ENCODE assay signal across 28 cellular contexts in genomic region chrX:148928803-148929202, GRCh38.
A peak's percentile ranks its signal among the peaks of the same experiment; 100 is the strongest.
DNase-seq lines count a peak whose midpoint lies in the region; ATAC-seq and TF ChIP-seq lines count a peak whose summit lies in the region.
"Had no signal": no experiment of that assay in that cellular context is flagged by ENCODE, and none has a peak within 500 bp of the region (broad histone marks: within the 10 kb centered on the region; RNA-seq: fewer than 3 reads in every experiment).

No MANE protein-coding gene starts in this region.

- no peak overlapping the region for H3K27ac ChIP-seq in IMR-90 (ENCODE audit: insufficient read depth, low read length)
- H3K27ac ChIP-seq: BLaER1, esophagus muscularis mucosa, transverse colon had no signal

- dilution Hi-C loops in IMR-90 (cut with HindIII; ENCODE audit: low sequenced_read_pairs, unreplicated experiment): no loop called here

- H4K8ac ChIP-seq in IMR-90 (ENCODE audit: low read depth in 2 of 2, low read length in 2 of 2): no peak overlapping the region

- no peaks in the 10 kb centered on the region for H3K36me3 Mint-ChIP-seq in osteocyte (ENCODE audit: unreplicated experiment)
- H3K36me3 Mint-ChIP-seq in activated T-helper 2 cell treated with anti-CD3 and anti-CD28 coated beads, Interferon-gamma antibody, Interleukin-2, Interleukin-4, amounts not matched to agents 10 μg/mL and 5 μg/mL and 100 μg/mL, durations not matched to agents 14 hours and 24 hours and 36 hours (ENCODE audit: low read depth): no peaks in the 10 kb centered on the region
- H3K36me3 Mint-ChIP-seq: activated naive CD4-positive, alpha-beta T cell treated with anti-CD3 and anti-CD28 coated beads, Interleukin-2, amount 10 ng/mL, durations not matched to agents 7 days and 5 days; naive thymus-derived CD8-positive, alpha-beta T cell had no signal

- no peak overlapping the region for H4K5ac ChIP-seq in IMR-90 (ENCODE audit: low read depth, low read length)

- H3K27ac Mint-ChIP-seq in osteocyte (ENCODE audit: unreplicated experiment): no peak overlapping the region
- H3K27ac Mint-ChIP-seq in activated T-helper 2 cell treated with anti-CD3 and anti-CD28 coated beads, Interferon-gamma antibody, Interleukin-2, Interleukin-4, amounts not matched to agents 10 μg/mL and 5 μg/mL and 100 μg/mL, durations not matched to agents 14 hours and 24 hours and 36 hours: no peak overlapping the region
- H3K27ac Mint-ChIP-seq: activated naive CD4-positive, alpha-beta T cell treated with anti-CD3 and anti-CD28 coated beads, Interleukin-2, amount 10 ng/mL, durations not matched to agents 7 days and 5 days; activated T-cell treated with anti-CD3 and anti-CD28 coated beads, Interleukin-2, amount 50 U/mL, for 24 hours; H9; naive thymus-derived CD8-positive, alpha-beta T cell; stimulated activated naive CD8-positive, alpha-beta T cell treated with anti-CD3 and anti-CD28 coated beads, Interleukin-15, amount 100 ng/mL, for 72 hours had no signal

- no peak overlapping the region for H2BK120ac ChIP-seq in IMR-90 (ENCODE audit: low read depth, low read length)

- TF ChIP-seq POLR2A in IMR-90 (IDR thresholded peaks at IDR 0.05; ENCODE audit: low read depth, low read length): no peak

- H3K9me3 Mint-ChIP-seq in osteocyte (ENCODE audit: unreplicated experiment): peaks cover 16% of the 10 kb centered on the region
- no peaks in the 10 kb centered on the region for H3K9me3 Mint-ChIP-seq in activated T-helper 2 cell treated with anti-CD3 and anti-CD28 coated beads, Interferon-gamma antibody, Interleukin-2, Interleukin-4, amounts not matched to agents 10 μg/mL and 5 μg/mL and 100 μg/mL, durations not matched to agents 14 hours and 24 hours and 36 hours
- H3K9me3 Mint-ChIP-seq: activated naive CD4-positive, alpha-beta T cell treated with anti-CD3 and anti-CD28 coated beads, Interleukin-2, amount 10 ng/mL, durations not matched to agents 7 days and 5 days; activated T-cell treated with anti-CD3 and anti-CD28 coated beads, Interleukin-2, amount 50 U/mL, for 24 hours; stimulated activated naive CD8-positive, alpha-beta T cell treated with anti-CD3 and anti-CD28 coated beads, Interleukin-15, amount 100 ng/mL, for 72 hours had no signal

- H3K9me3 ChIP-seq in IMR-90 (ENCODE audit: control insufficient read depth, insufficient read depth, low read length): no peaks in the 10 kb centered on the region
- H3K9me3 ChIP-seq: BLaER1, esophagus muscularis mucosa, transverse colon had no signal

- no peak overlapping the region for H3K4ac ChIP-seq in IMR-90 (ENCODE audit: low read depth, low read length)

- no peak overlapping the region for H4K91ac ChIP-seq in IMR-90 (ENCODE audit: insufficient read depth, low read depth, low read length)

- intact Hi-C loops in IMR-90 (cut with micrococcal nuclease): no loop called here
- intact Hi-C loops in activated T-helper 2 cell treated with anti-CD3 and anti-CD28 coated beads, Interferon-gamma antibody, Interleukin-2, Interleukin-4, amounts not matched to agents 10 μg/mL and 5 μg/mL and 100 μg/mL, durations not matched to agents 14 hours and 24 hours and 36 hours (cut with micrococcal nuclease): no loop called here

- no peak overlapping the region for H2BK5ac ChIP-seq in IMR-90 (ENCODE audit: low read depth, low read length, poor library complexity, severe bottlenecking)

- H3K4me3 ChIP-seq in IMR-90 (ENCODE audit: insufficient read depth, low read depth, low read length): no peak overlapping the region
- H3K4me3 ChIP-seq in foreskin fibroblast (ENCODE audit: low read depth in 1 of 2, low read length in 2 of 2): no peak overlapping the region
- H3K4me3 ChIP-seq: BLaER1, esophagus muscularis mucosa, transverse colon had no signal

- H3K27me3 ChIP-seq in IMR-90 (ENCODE audit: control insufficient read depth, insufficient read depth, low read length): no peaks in the 10 kb centered on the region
- H3K27me3 ChIP-seq: BLaER1, esophagus muscularis mucosa, transverse colon had no signal

- no peaks in the 10 kb centered on the region for H3K27me3 Mint-ChIP-seq in osteocyte (ENCODE audit: unreplicated experiment)
- no peaks in the 10 kb centered on the region for H3K27me3 Mint-ChIP-seq in activated T-helper 2 cell treated with anti-CD3 and anti-CD28 coated beads, Interferon-gamma antibody, Interleukin-2, Interleukin-4, amounts not matched to agents 10 μg/mL and 5 μg/mL and 100 μg/mL, durations not matched to agents 14 hours and 24 hours and 36 hours (ENCODE audit: low read depth)
- H3K27me3 Mint-ChIP-seq: activated naive CD4-positive, alpha-beta T cell treated with anti-CD3 and anti-CD28 coated beads, Interleukin-2, amount 10 ng/mL, durations not matched to agents 7 days and 5 days; naive thymus-derived CD8-positive, alpha-beta T cell; stimulated activated naive CD8-positive, alpha-beta T cell treated with anti-CD3 and anti-CD28 coated beads, Interleukin-15, amount 100 ng/mL, for 72 hours had no signal

- TF ChIP-seq CTCF in IMR-90 (conservative IDR thresholded peaks at IDR 0.05; ENCODE audit: low read depth, low read length) (no peak), foreskin fibroblast (IDR thresholded peaks at IDR 0.05; ENCODE audit: low read depth, low read length) (no peak), osteocyte (IDR thresholded peaks at IDR 0.05) (no peak)

- no peaks in the 10 kb centered on the region for H3K36me3 ChIP-seq in IMR-90 (ENCODE audit: control insufficient read depth, insufficient read depth, low read length)
- H3K36me3 ChIP-seq: esophagus muscularis mucosa, transverse colon had no signal

- H3K4me1 Mint-ChIP-seq in osteocyte (ENCODE audit: unreplicated experiment): no peaks in the 10 kb centered on the region
- H3K4me1 Mint-ChIP-seq in activated T-helper 2 cell treated with anti-CD3 and anti-CD28 coated beads, Interferon-gamma antibody, Interleukin-2, Interleukin-4, amounts not matched to agents 10 μg/mL and 5 μg/mL and 100 μg/mL, durations not matched to agents 14 hours and 24 hours and 36 hours (ENCODE audit: low read depth): no peaks in the 10 kb centered on the region
- H3K4me1 Mint-ChIP-seq: activated naive CD4-positive, alpha-beta T cell treated with anti-CD3 and anti-CD28 coated beads, Interleukin-2, amount 10 ng/mL, durations not matched to agents 7 days and 5 days; H9; naive thymus-derived CD8-positive, alpha-beta T cell; stimulated activated naive CD8-positive, alpha-beta T cell treated with anti-CD3 and anti-CD28 coated beads, Interleukin-15, amount 100 ng/mL, for 72 hours had no signal

- no peak overlapping the region for H2BK15ac ChIP-seq in IMR-90 (ENCODE audit: low read depth, low read length)

- no peak overlapping the region for H2AK9ac ChIP-seq in IMR-90 (replicated peaks; ENCODE audit: low read depth, low read length, poor library complexity)

- H3K4me1 ChIP-seq in IMR-90 (ENCODE audit: control insufficient read depth, insufficient read depth, low read length): no peaks in the 10 kb centered on the region
- H3K4me1 ChIP-seq: BLaER1, esophagus muscularis mucosa, transverse colon had no signal

- no peaks in the 10 kb centered on the region for H4K20me1 ChIP-seq in IMR-90 (ENCODE audit: insufficient read depth, low read length)

- no peak overlapping the region for H3K4me2 ChIP-seq in IMR-90 (ENCODE audit: low read depth, low read length)
- H3K4me2 ChIP-seq: BLaER1 had no signal

- ATAC-seq in IMR-90 (ENCODE audit: low read depth) (no peak), HG02571 (IDR thresholded peaks at IDR 0.05; ENCODE audit: unreplicated experiment) (no peak)
- ATAC-seq: activated CD4-positive, CD25-positive, alpha-beta regulatory T cell treated with anti-CD3 and anti-CD28 coated beads, Interleukin-2, amount 50 U/mL, for 24 hours; left lobe of liver; naive thymus-derived CD8-positive, alpha-beta T cell; Right ventricle myocardium inferior; stimulated activated naive CD8-positive, alpha-beta T cell treated with anti-CD3 and anti-CD28 coated beads, Interleukin-15, amount 100 ng/mL, for 72 hours had no signal

- H3K18ac ChIP-seq in IMR-90 (ENCODE audit: low read depth, low read length): no peak overlapping the region

- no peak overlapping the region for H3K4me3 Mint-ChIP-seq in osteocyte (ENCODE audit: unreplicated experiment)
- H3K4me3 Mint-ChIP-seq in activated T-helper 2 cell treated with anti-CD3 and anti-CD28 coated beads, Interferon-gamma antibody, Interleukin-2, Interleukin-4, amounts not matched to agents 10 μg/mL and 5 μg/mL and 100 μg/mL, durations not matched to agents 14 hours and 24 hours and 36 hours (ENCODE audit: low read depth): no peak overlapping the region
- H3K4me3 Mint-ChIP-seq: activated naive CD4-positive, alpha-beta T cell treated with anti-CD3 and anti-CD28 coated beads, Interleukin-2, amount 10 ng/mL, durations not matched to agents 7 days and 5 days; activated T-cell treated with anti-CD3 and anti-CD28 coated beads, Interleukin-2, amount 50 U/mL, for 24 hours; H9; naive thymus-derived CD8-positive, alpha-beta T cell; stimulated activated naive CD8-positive, alpha-beta T cell treated with anti-CD3 and anti-CD28 coated beads, Interleukin-15, amount 100 ng/mL, for 72 hours had no signal

- DNase-seq in AG08395 (ENCODE audit: low spot score): peak; percentile 35
- peak; percentile 1 for DNase-seq in IMR-90
- peak; percentile 46 for DNase-seq in astrocyte of the hippocampus (ENCODE audit: low read depth, low spot score)
- peak; percentile 2 to 8 for DNase-seq in foreskin fibroblast
- DNase-seq in osteocyte (ENCODE audit: extremely low spot score, unreplicated experiment): no peak
- no peak for DNase-seq in UCSD-AML1 (lab: John Stamatoyannopoulos, UW; ENCODE audit: unreplicated experiment)
- DNase-seq in activated T-helper 2 cell treated with anti-CD3 and anti-CD28 coated beads, Interferon-gamma antibody, Interleukin-2, Interleukin-4, amounts not matched to agents 10 μg/mL and 5 μg/mL and 100 μg/mL, durations not matched to agents 14 hours and 24 hours and 36 hours (ENCODE audit: low spot score): no peak
- DNase-seq: activated naive CD4-positive, alpha-beta T cell treated with anti-CD3 and anti-CD28 coated beads, Interleukin-2, amount 10 ng/mL, durations not matched to agents 7 days and 5 days; activated T-cell treated with anti-CD3 and anti-CD28 coated beads, Interleukin-2, amount 50 U/mL, for 24 hours; anterior cingulate cortex; Calu3; effector CD8-positive, alpha-beta T cell; EL; H9; head of caudate nucleus; MM.1S; naive thymus-derived CD8-positive, alpha-beta T cell; NCI-H146; NCI-H2171 treated with DMSO at 0.1 percent for 48 hours; stimulated activated naive CD8-positive, alpha-beta T cell treated with anti-CD3 and anti-CD28 coated beads, Interleukin-15, amount 100 ng/mL, for 72 hours; SW 1271; transverse colon had no signal

- H3K9ac ChIP-seq in IMR-90 (ENCODE audit: low read depth, low read length): no peak overlapping the region
- H3K9ac ChIP-seq: BLaER1 had no signal

- in situ Hi-C loops in IMR-90 (cut with MboI; ENCODE audit: low sequenced_read_pairs): no loop called here

- H3K9me1 ChIP-seq in IMR-90 (ENCODE audit: insufficient read depth, low read length): no peaks in the 10 kb centered on the region

- H3K79me1 ChIP-seq in IMR-90 (ENCODE audit: low read depth in 1 of 2, low read length in 2 of 2): no peaks in the 10 kb centered on the region

- CTCF ChIA-PET in IMR-90 (lab: Yijun Ruan, JAX): no interaction called here

- H3K56ac ChIP-seq in IMR-90 (ENCODE audit: extremely low read depth, insufficient read depth, low read length): no peak overlapping the region

- H3K14ac ChIP-seq in IMR-90 (replicated peaks; ENCODE audit: low read depth, low read length): no peak overlapping the region

- no peak overlapping the region for H2AFZ ChIP-seq in IMR-90 (replicated peaks; ENCODE audit: low read length, poor library complexity)

- WGBS in IMR-90 (ENCODE audit: extremely low coverage in 2 of 2, insufficient read length in 1 of 2), 2 experiments: no CpG with 5 or more reads among the region's 1 CpG

- no peak overlapping the region for H2AK5ac ChIP-seq in IMR-90 (ENCODE audit: low read depth, low read length)

- no peak for TF ChIP-seq RAD21 in IMR-90 (IDR thresholded peaks at IDR 0.05; ENCODE audit: low read length)

- no peak overlapping the region for H2BK20ac ChIP-seq in IMR-90 (ENCODE audit: low read depth, low read length)

- BruUV-seq in IMR-90 (replicated peaks; lab: Mats Ljungman, UMichigan): no TSS peak

- POLR2A ChIA-PET in IMR-90 (lab: Charles Lee; ENCODE audit: unreplicated experiment): no interaction called here

- H3K23ac ChIP-seq in IMR-90 (ENCODE audit: low read depth, low read length): no peak overlapping the region

Comparison
In these comparisons a context has a peak if more than half of its experiments do, and no peak if none do; other contexts are left out.
1. DNase-seq: peak in AG08395 (single experiment), IMR-90 (single experiment), astrocyte of the hippocampus (single experiment) and foreskin fibroblast (2 of 2); none in osteocyte (single experiment), UCSD-AML1 (single experiment) and activated T-helper 2 cell treated with anti-CD3 and anti-CD28 coated beads, Interferon-gamma antibody, Interleukin-2, Interleukin-4, amounts not matched to agents 10 μg/mL and 5 μg/mL and 100 μg/mL, durations not matched to agents 14 hours and 24 hours and 36 hours (single experiment).